Comparison of ENCODE assay signal across 36 cellular contexts in the genomic region with DNA sequence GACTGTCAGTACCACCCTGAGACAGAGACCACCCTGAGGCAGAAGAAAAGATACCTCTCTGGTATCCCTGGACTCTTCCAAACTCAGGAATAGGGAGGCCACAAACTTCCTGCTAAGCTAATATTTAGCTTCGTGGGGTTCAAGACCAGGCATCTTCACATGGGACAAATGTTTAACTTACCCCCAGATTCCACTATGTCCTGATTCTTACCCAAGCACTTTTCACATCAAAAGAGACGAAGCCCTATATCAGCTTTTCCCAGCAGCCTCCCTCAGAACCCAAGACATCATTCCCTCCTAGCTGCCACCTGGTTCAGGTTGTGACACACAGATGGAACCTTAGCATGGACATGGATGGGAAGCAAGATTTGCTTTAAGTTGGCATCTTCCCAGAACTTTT. TPM values are rescaled to one million over a fixed set of nuclear protein-coding genes. Genes with fewer than 3 reads are reported as not detected.
"Had no signal": no experiment of that assay in that cellular context is flagged by ENCODE, and none has a peak within 500 bp of the region (broad histone marks: within the 10 kb centered on the region; RNA-seq: fewer than 3 reads in every experiment).

No MANE protein-coding gene starts in this region.

- H3K4me3 ChIP-seq: adrenal gland, ascending aorta, body of pancreas, breast epithelium, cardiac muscle cell had no signal

- H3K27ac ChIP-seq: adrenal gland, ascending aorta, body of pancreas, brain microvascular endothelial cell, breast epithelium, cardiac muscle cell had no signal

- DNase-seq: activated effector memory CD4-positive, alpha-beta T cell treated with anti-CD3 and anti-CD28 coated beads, Interleukin-2, amount 50 U/mL, for 16 hours; activated effector memory CD4-positive, alpha-beta T cell treated with Interleukin-2 at 50 U/mL for 16 hours; activated gamma-delta T cell; activated gamma-delta T cell treated with Interleukin-2 at 50 U/mL for 16 hours; activated naive CD4-positive, alpha-beta T cell; activated naive CD4-positive, alpha-beta T cell treated with anti-CD3 and anti-CD28 coated beads for 36 hours; activated naive CD4-positive, alpha-beta T cell treated with anti-CD3 and anti-CD28 coated beads, Interleukin-2, amount 10 ng/mL, durations not matched to agents 7 days and 5 days; activated naive CD4-positive, alpha-beta T cell treated with anti-CD3 and anti-CD28 coated beads, Interleukin-2, amount 50 U/mL, for 16 hours; activated naive CD4-positive, alpha-beta T cell treated with Interleukin-2 at 50 U/mL for 16 hours; activated naive CD8-positive, alpha-beta T cell treated with anti-CD3 and anti-CD28 coated beads for 36 hours; activated naive CD8-positive, alpha-beta T cell treated with anti-CD3 and anti-CD28 coated beads, Interleukin-2, amount 10 ng/mL, durations not matched to agents 7 days and 5 days; activated naive CD8-positive, alpha-beta T cell treated with anti-CD3 and anti-CD28 coated beads, Interleukin-2, amount 50 U/mL, for 24 hours; activated T-cell treated with anti-CD3 and anti-CD28 coated beads, Interleukin-2, amount 50 U/mL, for 24 hours; activated T-cell treated with anti-CD3 and anti-CD28 coated beads, Interleukin-2, amount 50 U/mL, for 4 hours; activated T-cell treated with anti-CD3 and anti-CD28 coated beads, Interleukin-2, amount 50 U/mL, for 48 hours; activated T-cell treated with anti-CD3 and anti-CD28 coated beads, Interleukin-2, amount 50 U/mL, for 72 hours; adrenal gland; amniotic stem cell; amygdala; anterior cingulate cortex; aorta; body of pancreas; brain microvascular endothelial cell; caudate nucleus; central memory CD4-positive, alpha-beta T cell; cerebellar nuclear complex had no signal

- H3K27me3 ChIP-seq: ascending aorta, body of pancreas, brain microvascular endothelial cell, breast epithelium had no signal

- H3K4me1 ChIP-seq: adrenal gland, ascending aorta, body of pancreas, breast epithelium had no signal

- H3K9me3 ChIP-seq: adrenal gland, ascending aorta, body of pancreas, breast epithelium had no signal

- FAIRE-seq: astrocyte, bronchial epithelial cell had no signal

- H3K36me3 ChIP-seq: adrenal gland, ascending aorta, brain microvascular endothelial cell, breast epithelium, cardiac muscle cell had no signal

- ATAC-seq: activated naive CD4-positive, alpha-beta T cell treated with anti-CD3 and anti-CD28 coated beads, Interleukin-2, amount 50 U/mL, for 72 hours; activated naive CD8-positive, alpha-beta T cell treated with anti-CD3 and anti-CD28 coated beads, Interleukin-2, amount 50 U/mL, for 24 hours; activated T-cell treated with anti-CD3 and anti-CD28 coated beads, Interleukin-2, amount 50 U/mL, for 4 hours; activated T-cell treated with anti-CD3 and anti-CD28 coated beads, Interleukin-2, amount 50 U/mL, for 72 hours; activated T-helper 17 cell treated with anti-CD3 and anti-CD28 coated beads, Interleukin-2, amount 50 U/mL, for 72 hours; body of pancreas had no signal

RNA-seq across cellular contexts. Expression of a gene that starts 32.1 kb away (rescaled TPM):
- total RNA-seq: adrenal gland, aorta, ascending aorta, astrocyte, body of pancreas, breast epithelium, bronchial epithelial cell, cardiac septum, cerebellum, chondrocyte had no signal
- polyA plus RNA-seq: adrenal gland, aorta, cardiac muscle cell had no signal

RNA-seq across cellular contexts. Expression of a gene that starts 32.1 kb away (rescaled TPM):
- total RNA-seq: ascending aorta, astrocyte, body of pancreas, cardiac septum, chondrocyte had no signal
